10 cellular contexts compared by ENCODE assay signal in genomic region chr20:32524871-32525501, GRCh38.
A peak's percentile ranks its signal among the peaks of the same experiment; 100 is the strongest.
DNase-seq lines count a peak whose midpoint lies in the region; ATAC-seq, FAIRE-seq and TF ChIP-seq lines count a peak whose summit lies in the region.
"Had no signal": no experiment of that assay in that cellular context is flagged by ENCODE, and none has a peak within 500 bp of the region (broad histone marks: within the 10 kb centered on the region; RNA-seq: fewer than 3 reads in every experiment).

No MANE protein-coding gene starts in this region.

- H3K9ac ChIP-seq in astrocyte (ENCODE audit: low read length) = no peak overlapping the region
- no peak overlapping the region for H3K9ac ChIP-seq in HepG2 (ENCODE audit: insufficient read depth, low read depth, low read length)

- no peaks in the 10 kb centered on the region for H3K79me2 ChIP-seq in astrocyte (ENCODE audit: insufficient read depth, low read length)
- no peaks in the 10 kb centered on the region for H3K79me2 ChIP-seq in HepG2 (ENCODE audit: insufficient read depth, low read length)

- H3K9me3 Mint-ChIP-seq in activated naive CD4-positive, alpha-beta T cell treated with anti-CD3 and anti-CD28 coated beads, Interleukin-2, amount 50 U/mL, for 24 hours = no peaks in the 10 kb centered on the region
- H3K9me3 Mint-ChIP-seq in activated naive CD4-positive, alpha-beta T cell treated with anti-CD3 and anti-CD28 coated beads, Interleukin-2, amount 10 ng/mL, durations not matched to agents 7 days and 5 days = no peaks in the 10 kb centered on the region
- H3K9me3 Mint-ChIP-seq in astrocyte (ENCODE audit: unreplicated experiment) = no peaks in the 10 kb centered on the region
- H3K9me3 Mint-ChIP-seq in activated T-helper 1 cell treated with anti-CD3 and anti-CD28 coated beads, Interleukin-12 subunit alpha, Interleukin-12 subunit beta, Interleukin-2, Interleukin-4 antibody, amounts not matched to agents 30 ng/mL and 10 ng/mL and 1 ng/mL, durations not matched to agents 14 hours and 24 hours and 36 hours = no peaks in the 10 kb centered on the region
- H3K9me3 Mint-ChIP-seq: activated T-cell treated with anti-CD3 and anti-CD28 coated beads, Interleukin-2, amount 50 U/mL, for 72 hours had no signal

- WGBS in HepG2 (ENCODE audit: low lambda C conversion rate) = 93% methylated on average over 13 of the region's 13 CpGs
- WGBS in aorta, 2 donors = 10 to 14% methylated on average over 13 of the region's 13 CpGs

- H3K27ac ChIP-seq in astrocyte (ENCODE audit: low read depth, low read length) (no peak overlapping the region), HepG2 (ENCODE audit: extremely low read length, insufficient read depth, low read length) (no peak overlapping the region), aorta (ENCODE audit: low read depth in 1 of 2, low read length in 2 of 2) (no peak overlapping the region)

- no peaks in the 10 kb centered on the region for H3K36me3 Mint-ChIP-seq in activated naive CD4-positive, alpha-beta T cell treated with anti-CD3 and anti-CD28 coated beads, Interleukin-2, amount 50 U/mL, for 24 hours
- peaks cover 52% of the 10 kb centered on the region for H3K36me3 Mint-ChIP-seq in activated naive CD4-positive, alpha-beta T cell treated with anti-CD3 and anti-CD28 coated beads, Interleukin-2, amount 10 ng/mL, durations not matched to agents 7 days and 5 days
- H3K36me3 Mint-ChIP-seq in astrocyte (ENCODE audit: low read depth, unreplicated experiment) = peaks cover 15% of the 10 kb centered on the region
- peaks cover 12% of the 10 kb centered on the region for H3K36me3 Mint-ChIP-seq in activated T-helper 1 cell treated with anti-CD3 and anti-CD28 coated beads, Interleukin-12 subunit alpha, Interleukin-12 subunit beta, Interleukin-2, Interleukin-4 antibody, amounts not matched to agents 30 ng/mL and 10 ng/mL and 1 ng/mL, durations not matched to agents 14 hours and 24 hours and 36 hours (ENCODE audit: low read depth)

- peaks cover 10% of the 10 kb centered on the region for H4K20me1 ChIP-seq in astrocyte (ENCODE audit: insufficient read depth, low read length)
- no peaks in the 10 kb centered on the region for H4K20me1 ChIP-seq in HepG2 (ENCODE audit: insufficient read depth, low read length)

- TF ChIP-seq RAD21 in HepG2 (CRISPR knock-in tag; IDR thresholded peaks at IDR 0.05) = no peak

- TF ChIP-seq POLR2A in HepG2 (IDR thresholded peaks at IDR 0.05; ENCODE audit: insufficient read depth in 1 of 2, low read depth in 2 of 2, low read length in 2 of 2) = no peak

- H2AFZ ChIP-seq in astrocyte (ENCODE audit: low read depth, low read length) (peak overlapping the region; percentile 34), HepG2 (ENCODE audit: low read length) (no peak overlapping the region)

- H3K9me3 ChIP-seq in astrocyte (ENCODE audit: insufficient read depth, low read depth, low read length) (no peaks in the 10 kb centered on the region), HepG2 (ENCODE audit: low read length) (no peaks in the 10 kb centered on the region), aorta (ENCODE audit: control insufficient read depth, low read length) (no peaks in the 10 kb centered on the region)

- peaks cover 90% of the 10 kb centered on the region for H3K4me1 Mint-ChIP-seq in activated naive CD4-positive, alpha-beta T cell treated with anti-CD3 and anti-CD28 coated beads, Interleukin-2, amount 50 U/mL, for 24 hours
- H3K4me1 Mint-ChIP-seq in activated naive CD4-positive, alpha-beta T cell treated with anti-CD3 and anti-CD28 coated beads, Interleukin-2, amount 10 ng/mL, durations not matched to agents 7 days and 5 days = peaks cover 85% of the 10 kb centered on the region
- peaks cover 5% of the 10 kb centered on the region for H3K4me1 Mint-ChIP-seq in astrocyte (ENCODE audit: low read depth, unreplicated experiment)
- peaks cover 68% of the 10 kb centered on the region for H3K4me1 Mint-ChIP-seq in activated T-helper 1 cell treated with anti-CD3 and anti-CD28 coated beads, Interleukin-12 subunit alpha, Interleukin-12 subunit beta, Interleukin-2, Interleukin-4 antibody, amounts not matched to agents 30 ng/mL and 10 ng/mL and 1 ng/mL, durations not matched to agents 14 hours and 24 hours and 36 hours (ENCODE audit: low read depth)

- H3K4me1 ChIP-seq in astrocyte (ENCODE audit: insufficient read depth, low read length) (peaks cover 7% of the 10 kb centered on the region), HepG2 (ENCODE audit: insufficient read depth, low read length) (peaks cover 79% of the 10 kb centered on the region), aorta (ENCODE audit: control insufficient read depth in 1 of 2, insufficient read depth in 2 of 2, low read length in 2 of 2) (no peaks in the 10 kb centered on the region)

- in situ Hi-C loops in HepG2 (cut with HindIII; ENCODE audit: extremely low pct_ligation_motif_present, low pct_unique_long_range_greater_than_20kb) = loop anchor here (25.0 kb wide), 1 partner anchor 237 kb away; the partner anchor contains the start of gene DNMT3B

- no TSS peak for BruUV-seq in HepG2 (replicated peaks; lab: Mats Ljungman, UMichigan)

- H3K27ac Mint-ChIP-seq in activated naive CD4-positive, alpha-beta T cell treated with anti-CD3 and anti-CD28 coated beads, Interleukin-2, amount 50 U/mL, for 24 hours = peak overlapping the region; percentile 51
- H3K27ac Mint-ChIP-seq in activated naive CD4-positive, alpha-beta T cell treated with anti-CD3 and anti-CD28 coated beads, Interleukin-2, amount 10 ng/mL, durations not matched to agents 7 days and 5 days = no peak overlapping the region
- no peak overlapping the region for H3K27ac Mint-ChIP-seq in astrocyte (ENCODE audit: unreplicated experiment)
- no peak overlapping the region for H3K27ac Mint-ChIP-seq in activated T-helper 1 cell treated with anti-CD3 and anti-CD28 coated beads, Interleukin-12 subunit alpha, Interleukin-12 subunit beta, Interleukin-2, Interleukin-4 antibody, amounts not matched to agents 30 ng/mL and 10 ng/mL and 1 ng/mL, durations not matched to agents 14 hours and 24 hours and 36 hours

- H3K27me3 ChIP-seq in astrocyte (ENCODE audit: insufficient read depth, low read length) (peaks cover 3% of the 10 kb centered on the region), HepG2 (ENCODE audit: control insufficient read depth in 1 of 2, insufficient read depth in 2 of 2, low read length in 2 of 2) (0 out of 5 replicates have a peak, but pooled peaks cover 0 to 2% of the 10 kb centered on the region in 2 experiments), aorta (ENCODE audit: control insufficient read depth in 1 of 2, insufficient read depth in 2 of 2, low read length in 1 of 2) (no peaks in the 10 kb centered on the region), H7 (ENCODE audit: control insufficient read depth, insufficient read depth, low read length) (peaks cover 2% of the 10 kb centered on the region; the same call in 1 of the 2 replicates)

- TF ChIP-seq CTCF in astrocyte (IDR thresholded peaks at IDR 0.05; ENCODE audit: insufficient read depth, low read depth, low read length) = no peak
- TF ChIP-seq CTCF in HepG2 (CRISPR knock-in tag; IDR thresholded peaks at IDR 0.05) = no peak

- ATAC-seq in HepG2 (no peak), aorta (ENCODE audit: low FRiP score) (peak; percentile 42), GM18519 (IDR thresholded peaks at IDR 0.05; ENCODE audit: low FRiP score, unreplicated experiment) (no peak)
- ATAC-seq: activated T-cell treated with anti-CD3 and anti-CD28 coated beads, Interleukin-2, amount 50 U/mL, for 72 hours had no signal

- no peaks in the 10 kb centered on the region for H3K36me3 ChIP-seq in astrocyte (ENCODE audit: insufficient read depth, low read length)
- peaks cover 4 to 11% of the 10 kb centered on the region in 2 experiments; a peak in 3 of 5 replicates for H3K36me3 ChIP-seq in HepG2 (replicated peaks in 1 of 2; ENCODE audit: control insufficient read depth in 1 of 2, insufficient read depth in 2 of 2, low read length in 2 of 2)
- H3K36me3 ChIP-seq in aorta (ENCODE audit: control insufficient read depth in 1 of 2, insufficient read depth in 2 of 2, low read length in 1 of 2) = no peaks in the 10 kb centered on the region
- H3K36me3 ChIP-seq in H7 (replicated peaks; ENCODE audit: control insufficient read depth, insufficient read depth, low read length) = no peaks in the 10 kb centered on the region

- no peak for TF ChIP-seq EP300 in HepG2 (IDR thresholded peaks at IDR 0.05; ENCODE audit: low read depth in 2 of 2, low read length in 2 of 2)
- TF ChIP-seq EP300 in HepG2 (CRISPR knock-in tag; IDR thresholded peaks at IDR 0.05; ENCODE audit: borderline replicate concordance) = no peak

- no peaks in the 10 kb centered on the region for H3K27me3 Mint-ChIP-seq in activated naive CD4-positive, alpha-beta T cell treated with anti-CD3 and anti-CD28 coated beads, Interleukin-2, amount 50 U/mL, for 24 hours
- no peaks in the 10 kb centered on the region for H3K27me3 Mint-ChIP-seq in activated naive CD4-positive, alpha-beta T cell treated with anti-CD3 and anti-CD28 coated beads, Interleukin-2, amount 10 ng/mL, durations not matched to agents 7 days and 5 days
- peaks cover 31% of the 10 kb centered on the region for H3K27me3 Mint-ChIP-seq in astrocyte (ENCODE audit: low read depth, unreplicated experiment)
- H3K27me3 Mint-ChIP-seq in activated T-helper 1 cell treated with anti-CD3 and anti-CD28 coated beads, Interleukin-12 subunit alpha, Interleukin-12 subunit beta, Interleukin-2, Interleukin-4 antibody, amounts not matched to agents 30 ng/mL and 10 ng/mL and 1 ng/mL, durations not matched to agents 14 hours and 24 hours and 36 hours (ENCODE audit: insufficient read depth) = no peaks in the 10 kb centered on the region

- DNase-seq in activated naive CD4-positive, alpha-beta T cell treated with anti-CD3 and anti-CD28 coated beads, Interleukin-2, amount 10 ng/mL, durations not matched to agents 7 days and 5 days = no peak
- DNase-seq in astrocyte (ENCODE audit: low read depth) (no peak), HepG2 (ENCODE audit: low spot score) (no peak), aorta (peak; percentile 90 to 92), H7 (no peak)
- no peak for DNase-seq in activated T-helper 1 cell treated with anti-CD3 and anti-CD28 coated beads, Interleukin-12 subunit alpha, Interleukin-12 subunit beta, Interleukin-2, Interleukin-4 antibody, amounts not matched to agents 30 ng/mL and 10 ng/mL and 1 ng/mL, durations not matched to agents 14 hours and 24 hours and 36 hours (ENCODE audit: low spot score)
- DNase-seq: activated T-cell treated with anti-CD3 and anti-CD28 coated beads, Interleukin-2, amount 50 U/mL, for 72 hours; NCI-H2107 had no signal

- intact Hi-C loops in HepG2 (cut with micrococcal nuclease; ENCODE audit: unreplicated experiment) = loop anchor here (5.0 to 10.0 kb wide), 2 partner anchors 37 to 250 kb away; no protein-coding TSS in a partner anchor
- intact Hi-C loops in aorta (cut with DNase I) = loop anchor here (5.0 to 10.0 kb wide), 2 partner anchors 250 to 252 kb away; no protein-coding TSS in a partner anchor
- intact Hi-C loops in activated T-helper 1 cell treated with anti-CD3 and anti-CD28 coated beads, Interleukin-12 subunit alpha, Interleukin-12 subunit beta, Interleukin-2, Interleukin-4 antibody, amounts not matched to agents 30 ng/mL and 10 ng/mL and 1 ng/mL, durations not matched to agents 14 hours and 24 hours and 36 hours (cut with micrococcal nuclease) = no loop called here

- CTCF ChIA-PET in activated naive CD4-positive, alpha-beta T cell treated with anti-CD3 and anti-CD28 coated beads, Interleukin-2, amount 10 ng/mL, durations not matched to agents 7 days and 5 days (lab: Charles Lee) = interaction anchor here (2.1 to 12.5 kb wide), 3 partner anchors 9 to 125 kb away, joined by 5 to 283 read pairs (median 173); no protein-coding TSS in a partner anchor
- CTCF ChIA-PET in HepG2 (lab: Yijun Ruan, JAX; ENCODE audit: low intra/inter-chr PET ratio, low total read pairs) = no interaction called here

- POLR2A ChIA-PET in HepG2 (lab: Yijun Ruan, JAX) = interaction anchor here (2.1 to 6.5 kb wide), 5 partner anchors 10 to 127 kb away, joined by 8 to 197 read pairs (median 35); no protein-coding TSS in a partner anchor

- H3K4me2 ChIP-seq in astrocyte (ENCODE audit: low read length) = no peak overlapping the region
- no peak overlapping the region for H3K4me2 ChIP-seq in HepG2 (ENCODE audit: low read depth, low read length)

- H3K4me3 Mint-ChIP-seq in activated naive CD4-positive, alpha-beta T cell treated with anti-CD3 and anti-CD28 coated beads, Interleukin-2, amount 50 U/mL, for 24 hours = no peak overlapping the region
- no peak overlapping the region for H3K4me3 Mint-ChIP-seq in activated naive CD4-positive, alpha-beta T cell treated with anti-CD3 and anti-CD28 coated beads, Interleukin-2, amount 10 ng/mL, durations not matched to agents 7 days and 5 days
- H3K4me3 Mint-ChIP-seq in astrocyte (ENCODE audit: unreplicated experiment) = no peak overlapping the region
- no peak overlapping the region for H3K4me3 Mint-ChIP-seq in activated T-helper 1 cell treated with anti-CD3 and anti-CD28 coated beads, Interleukin-12 subunit alpha, Interleukin-12 subunit beta, Interleukin-2, Interleukin-4 antibody, amounts not matched to agents 30 ng/mL and 10 ng/mL and 1 ng/mL, durations not matched to agents 14 hours and 24 hours and 36 hours

- FAIRE-seq in astrocyte (lab: Jason Lieb, UNC) = no peak
- FAIRE-seq in HepG2 (lab: Jason Lieb, UNC) = no peak

- H3K4me3 ChIP-seq in astrocyte (ENCODE audit: insufficient read depth, low read depth, low read length) = no peak overlapping the region
- H3K4me3 ChIP-seq in HepG2 (replicated peaks in 1 of 3; ENCODE audit: insufficient read depth in 1 of 3, low read depth in 2 of 3, low read length in 3 of 3) = no peak overlapping the region
- H3K4me3 ChIP-seq in aorta (ENCODE audit: low read length in 2 of 2) = no peak overlapping the region
- no peak overlapping the region for H3K4me3 ChIP-seq in H7 (ENCODE audit: insufficient read depth, low read depth, low read length)

Comparison
In these comparisons a context has a peak if more than half of its experiments do, and no peak if none do; other contexts are left out.
1. DNase-seq: peak in aorta (2 of 2); none in activated naive CD4-positive, alpha-beta T cell treated with anti-CD3 and anti-CD28 coated beads, Interleukin-2, amount 10 ng/mL, durations not matched to agents 7 days and 5 days (single experiment), astrocyte (single experiment), HepG2 (single experiment), H7 (single experiment) and activated T-helper 1 cell treated with anti-CD3 and anti-CD28 coated beads, Interleukin-12 subunit alpha, Interleukin-12 subunit beta, Interleukin-2, Interleukin-4 antibody, amounts not matched to agents 30 ng/mL and 10 ng/mL and 1 ng/mL, durations not matched to agents 14 hours and 24 hours and 36 hours (single experiment).